ENCODE assay signal across 8 cellular contexts in genomic region chr1:966135-966602, GRCh38. TPM values are rescaled to one million over a fixed set of nuclear protein-coding genes. Genes with fewer than 3 reads are reported as not detected.
DNase-seq lines count a peak whose midpoint lies in the region; ATAC-seq, FAIRE-seq and TF ChIP-seq lines count a peak whose summit lies in the region.

Gene PLEKHN1, plus strand, starts transcription at chr1:966482. Its CDS starts 50 bp downstream, at chr1:966532.

- intact Hi-C loops in kidney (cut with DNase I), result no loop called here
- intact Hi-C loops in testis (cut with DNase I; ENCODE audit: low total_unique reads), result no loop called here

- CTCF ChIA-PET in HEK293T (lab: Yijun Ruan, JAX), result interaction anchor here (0.5 kb wide), 1 partner anchor 14 kb away, joined by 3 read pairs; no protein-coding TSS in a partner anchor

- POLR2A ChIA-PET in HEK293T (lab: Yijun Ruan, JAX), result interaction anchor here (0.6 to 2.0 kb wide), 4 partner anchors 23 to 62 kb away, joined by 3 to 7 read pairs (median 3); no protein-coding TSS in a partner anchor

- H3K9ac ChIP-seq in kidney (ENCODE audit: low read length in 2 of 2), result peak within 1 kb of the TSS; percentile 6 to 12

- no peak for FAIRE-seq in kidney (lab: Jason Lieb, UNC)

- H3K4me1 ChIP-seq in kidney (ENCODE audit: control insufficient read depth in 1 of 2, insufficient read depth in 1 of 2, low read depth in 1 of 2, low read length in 2 of 2) (peaks cover 0 to 7% of the 10 kb centered on the region in 2 donors), testis (peaks cover 5% of the 10 kb centered on the region)

- H3K36me3 ChIP-seq in kidney (ENCODE audit: control insufficient read depth in 1 of 2, insufficient read depth in 2 of 2, low read length in 2 of 2) (no peaks in the 10 kb centered on the region), testis (ENCODE audit: low read depth, missing control alignments) (no peaks in the 10 kb centered on the region)

- peak within 1 kb of the TSS in 1 of 2 donors; percentile 22 for H3K27ac ChIP-seq in kidney (ENCODE audit: low read depth in 2 of 2, low read length in 2 of 2)
- peak within 1 kb of the TSS in 1 of 2 donors; percentile 24 for H3K27ac ChIP-seq in testis

- TF ChIP-seq POLR2A in testis (IDR thresholded peaks at IDR 0.05), result no peak

- H3K4me3 ChIP-seq in kidney (ENCODE audit: low read length in 2 of 2) (peak within 1 kb of the TSS; percentile 60 to 66), testis (peak within 1 kb of the TSS; percentile 31 to 54)

- peak; percentile 58 for DNase-seq in AG08395 (ENCODE audit: low spot score)
- peak; percentile 65 for DNase-seq in LoVo (ENCODE audit: low spot score)
- peak; percentile 33 for DNase-seq in amniotic epithelial cell (ENCODE audit: low read depth)
- DNase-seq in kidney, result no peak
- DNase-seq in testis, result no peak
- no peak for DNase-seq in HEK293T (ENCODE audit: extremely low spot score)
- DNase-seq in midbrain (lab: John Stamatoyannopoulos, UW), result no peak

- H3K9me3 ChIP-seq in kidney (ENCODE audit: control insufficient read depth in 1 of 2, low read length in 2 of 2) (no peaks in the 10 kb centered on the region), testis (no peaks in the 10 kb centered on the region)

- ATAC-seq in GM19397 (IDR thresholded peaks at IDR 0.05; ENCODE audit: unreplicated experiment), result peak; percentile 17

- no peak for TF ChIP-seq CTCF in kidney (IDR thresholded peaks at IDR 0.05; ENCODE audit: borderline replicate concordance, extremely low read depth, insufficient read depth)
- no peak for TF ChIP-seq CTCF in testis (IDR thresholded peaks at IDR 0.05)

- WGBS in testis, 2 donors, result 43% methylated on average over 18 of the region's 24 CpGs; no CpG with 5 or more reads in 1 of the 2 donors

- H3K27me3 ChIP-seq in testis, result no peaks in the 10 kb centered on the region

TF ChIP-seq in HEK293T, 16 proteins besides CTCF, POLR2A, EP300 and RAD21:
- TF ChIP-seq NFRKB (IDR thresholded peaks at IDR 0.05) (no peak), BHLHE40 (IDR thresholded peaks at IDR 0.05; ENCODE audit: borderline replicate concordance) (no peak), ARNT (IDR thresholded peaks at IDR 0.05) (no peak), FOXA1 (IDR thresholded peaks at IDR 0.05) (no peak), FOXM1 (IDR thresholded peaks at IDR 0.05; ENCODE audit: borderline replicate concordance) (no peak), LEF1 (IDR thresholded peaks at IDR 0.05; ENCODE audit: borderline replicate concordance) (no peak), SP1 (IDR thresholded peaks at IDR 0.05) (no peak), ELF4 (IDR thresholded peaks at IDR 0.05) (no peak), SUZ12 (IDR thresholded peaks at IDR 0.05) (no peak), CTBP1 (IDR thresholded peaks at IDR 0.05; ENCODE audit: borderline replicate concordance) (no peak), FOXK2 (IDR thresholded peaks at IDR 0.05) (no peak), TARDBP (IDR thresholded peaks at IDR 0.05) (no peak), PKNOX1 (IDR thresholded peaks at IDR 0.05) (no peak), HDGF (IDR thresholded peaks at IDR 0.05; ENCODE audit: borderline replicate concordance) (no peak), ZNF384 (IDR thresholded peaks at IDR 0.05) (no peak), L3MBTL2 (conservative IDR thresholded peaks at IDR 0.05) (no peak)

RNA-seq across cellular contexts. Expression of gene PLEKHN1, which starts in this region (rescaled TPM):
- total RNA-seq in kidney (14.3 TPM), testis (under 1 TPM; 0.47 to 0.56 TPM)
- polyA plus RNA-seq in kidney (ENCODE audit: insufficient read depth, low read depth, low replicate concordance) (not detected), testis (ENCODE audit: insufficient read depth, low read depth, low replicate concordance) (0.21 TPM)

Comparison
In these comparisons a context has a peak if more than half of its experiments do, and no peak if none do; other contexts are left out.
1. DNase-seq: peak in AG08395 (single experiment), LoVo (single experiment) and amniotic epithelial cell (single experiment); none in kidney (single experiment), testis (single experiment), HEK293T (single experiment) and midbrain (single experiment).